11 cellular contexts compared by ENCODE assay signal in the genomic region with DNA sequence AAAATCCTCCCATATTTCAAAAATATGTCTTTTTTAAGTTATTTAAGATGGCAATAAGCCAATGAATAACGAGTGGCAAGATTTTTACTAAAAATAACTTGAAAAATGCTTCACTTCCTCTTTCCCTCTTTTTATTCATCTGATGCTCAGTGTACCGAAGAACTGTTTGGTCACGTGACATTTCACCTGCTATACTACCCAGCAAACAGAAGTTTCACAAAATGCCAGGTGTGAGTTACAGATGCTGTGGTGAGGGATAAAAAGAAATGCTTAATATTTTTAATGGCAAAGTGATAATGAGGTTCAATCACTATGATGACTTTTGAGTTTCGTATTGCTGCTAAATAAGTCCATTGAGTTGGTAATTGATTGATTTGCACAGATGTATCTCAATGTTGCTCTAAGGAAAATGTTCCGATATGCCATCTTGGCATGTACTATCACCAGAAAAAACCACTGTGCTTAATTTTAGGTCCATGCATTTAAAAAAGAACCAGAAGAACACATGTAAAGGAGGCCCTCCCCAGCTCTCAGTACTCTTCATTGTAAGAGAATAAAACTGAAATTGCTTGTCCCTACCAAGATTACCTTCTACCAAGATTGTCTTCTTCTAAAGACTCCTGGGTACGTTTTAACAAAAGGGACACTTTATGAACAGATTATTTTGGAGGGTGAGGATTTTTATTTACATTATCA.
DNase-seq lines count a peak whose midpoint lies in the region; ATAC-seq and TF ChIP-seq lines count a peak whose summit lies in the region.
"Had no signal": no experiment of that assay in that cellular context is flagged by ENCODE, and none has a peak within 500 bp of the region (broad histone marks: within the 10 kb centered on the region; RNA-seq: fewer than 3 reads in every experiment).

No MANE protein-coding gene starts in this region.

- H3K9me3 ChIP-seq in SU-DHL-6 (ENCODE audit: insufficient read depth, low read length): no peaks in the 10 kb centered on the region
- H3K9me3 ChIP-seq: heart left ventricle had no signal

- peak overlapping the region; percentile 25 for H3K4me3 ChIP-seq in SU-DHL-6 (ENCODE audit: insufficient read depth, low read length, poor library complexity, severe bottlenecking)
- H3K4me3 ChIP-seq: heart left ventricle had no signal

- H3K79me2 ChIP-seq in SU-DHL-6 (ENCODE audit: insufficient read depth, low read length): peaks cover 21% of the 10 kb centered on the region

- no peak for DNase-seq in NCI-H226
- no peak for DNase-seq in ACHN
- DNase-seq in substantia nigra (lab: John Stamatoyannopoulos, UW): no peak
- DNase-seq in superior temporal gyrus (ENCODE audit: extremely low spot score): no peak
- DNase-seq: activated CD4-positive, alpha-beta T cell treated with anti-CD3 and anti-CD28 coated beads for 1 hour; heart left ventricle; NCI-H187 had no signal

- no peaks in the 10 kb centered on the region for H3K27me3 ChIP-seq in SU-DHL-6 (ENCODE audit: low read length)

- peak overlapping the region; percentile 94 for H3K4me2 ChIP-seq in SU-DHL-6 (ENCODE audit: low read depth, low read length, poor library complexity, severe bottlenecking)

- no peak for TF ChIP-seq CTCF in SU-DHL-6 (IDR thresholded peaks at IDR 0.05; ENCODE audit: insufficient read depth, low read length, poor library complexity, severe bottlenecking)

- in situ Hi-C loops in ACHN (cut with HindIII; ENCODE audit: low pct_ligation_motif_present, low pct_unique_long_range_greater_than_20kb, low sequenced_read_pairs): no loop called here

- H3F3A ChIP-seq in SU-DHL-6 (ENCODE audit: insufficient read depth): peaks cover 64% of the 10 kb centered on the region

- H3K9me2 ChIP-seq in SU-DHL-6 (replicated peaks; ENCODE audit: insufficient read depth, low read length): no peaks in the 10 kb centered on the region

- ATAC-seq in GM18502 (IDR thresholded peaks at IDR 0.05; ENCODE audit: poor library complexity, unreplicated experiment): peak; percentile 76
- peak; percentile 75 for ATAC-seq in GM21390 (IDR thresholded peaks at IDR 0.05; ENCODE audit: unreplicated experiment)
- ATAC-seq in HG03280 (IDR thresholded peaks at IDR 0.05; ENCODE audit: unreplicated experiment): peak; percentile 75
- ATAC-seq: heart left ventricle had no signal

- peak overlapping the region; percentile 70 for H3K9ac ChIP-seq in SU-DHL-6 (ENCODE audit: low read length)

- no peaks in the 10 kb centered on the region for H4K20me1 ChIP-seq in SU-DHL-6 (ENCODE audit: low read depth, low read length)

- peak overlapping the region; percentile 99 for H3K27ac ChIP-seq in SU-DHL-6 (ENCODE audit: low read depth, low read length)
- H3K27ac ChIP-seq in substantia nigra (ENCODE audit: low read depth, low read length, poor library complexity, severe bottlenecking): no peak overlapping the region
- H3K27ac ChIP-seq: heart left ventricle had no signal

- no peaks in the 10 kb centered on the region for H3K36me3 ChIP-seq in SU-DHL-6 (ENCODE audit: low read length)
- H3K36me3 ChIP-seq: heart left ventricle had no signal

- H2AFZ ChIP-seq in SU-DHL-6 (ENCODE audit: low read depth, low read length, severe bottlenecking): no peak overlapping the region
